ENCODE assay signal across 12 cellular contexts in genomic region chr6:170296746-170297576, GRCh38. TPM values are rescaled to one million over a fixed set of nuclear protein-coding genes. Genes with fewer than 3 reads are reported as not detected.
DNase-seq lines count a peak whose midpoint lies in the region; FAIRE-seq and TF ChIP-seq lines count a peak whose summit lies in the region.
"Had no signal": no experiment of that assay in that cellular context is flagged by ENCODE, and none has a peak within 500 bp of the region (broad histone marks: within the 10 kb centered on the region; RNA-seq: fewer than 3 reads in every experiment).

No MANE protein-coding gene starts in this region.

- no peak overlapping the region for H3K27ac ChIP-seq in hepatocyte
- H3K27ac ChIP-seq in small intestine (ENCODE audit: low read depth in 1 of 2, low read length in 1 of 2), result peak overlapping the region in 1 of 2 donors; percentile 62

- no peak overlapping the region for H2AFZ ChIP-seq in hepatocyte

- H3K9me2 ChIP-seq in hepatocyte (replicated peaks; ENCODE audit: insufficient read depth), result no peaks in the 10 kb centered on the region

- H3K36me3 ChIP-seq in hepatocyte (replicated peaks; ENCODE audit: insufficient read depth, low read depth), result no peaks in the 10 kb centered on the region
- H3K36me3 ChIP-seq in small intestine (ENCODE audit: control insufficient read depth in 2 of 2, insufficient read depth in 2 of 2, low read length in 2 of 2), result no peaks in the 10 kb centered on the region

- H3K79me2 ChIP-seq in hepatocyte, result no peaks in the 10 kb centered on the region

- DNase-seq in NCI-H2081 (lab: John Stamatoyannopoulos, UW) (peak; percentile 14 to 55), NCI-H2081 treated with DMSO at 0.1 percent for 48 hours (lab: John Stamatoyannopoulos, UW) (no peak), NCI-H345 treated with DMSO at 0.1 percent for 48 hours (lab: John Stamatoyannopoulos, UW; ENCODE audit: unreplicated experiment) (peak; percentile 80), hepatocyte (ENCODE audit: low spot score) (no peak), small intestine (peak; percentile 52), SK-N-DZ (ENCODE audit: low spot score) (no peak), foreskin melanocyte (no peak), NCI-H526 treated with DMSO at 0.1 percent for 48 hours (lab: John Stamatoyannopoulos, UW) (no peak)
- DNase-seq: cortex of kidney, NCI-H1436 treated with DMSO at 0.1 percent for 48 hours, SW 1271 had no signal

- 4% methylated on average over 48 of the region's 67 CpGs for WGBS in hepatocyte (ENCODE audit: low lambda C conversion rate, missing lambda C conversion rate)
- WGBS in small intestine, 3 donors, result 5 to 10% (median 7%) methylated on average over 60 to 67 of the region's 67 CpGs

- H3K4me3 ChIP-seq in hepatocyte (no peak overlapping the region), small intestine (ENCODE audit: low read depth in 1 of 2, low read length in 2 of 2) (peak overlapping the region in 1 of 2 donors; percentile 41)

- TF ChIP-seq CTCF in hepatocyte (IDR thresholded peaks at IDR 0.05; ENCODE audit: poor library complexity), result no peak

- peaks cover 79% of the 10 kb centered on the region for H3K27me3 ChIP-seq in hepatocyte
- peaks cover 0 to 37% of the 10 kb centered on the region in 2 donors for H3K27me3 ChIP-seq in small intestine (ENCODE audit: control insufficient read depth in 2 of 2, insufficient read depth in 2 of 2, low read length in 2 of 2)

- H3K4me2 ChIP-seq in hepatocyte, result peak overlapping the region; percentile 100

- H3K9me3 ChIP-seq in hepatocyte (ENCODE audit: low read depth) (no peaks in the 10 kb centered on the region), small intestine (ENCODE audit: control insufficient read depth, low read depth) (no peaks in the 10 kb centered on the region)

- no peaks in the 10 kb centered on the region for H4K20me1 ChIP-seq in hepatocyte (ENCODE audit: insufficient read depth, poor library complexity, severe bottlenecking)

- FAIRE-seq in small intestine (lab: Jason Lieb, UNC), result no peak
- FAIRE-seq: A204.1 had no signal

- peaks cover 32% of the 10 kb centered on the region for H3K4me1 ChIP-seq in hepatocyte (ENCODE audit: insufficient read depth)
- H3K4me1 ChIP-seq in small intestine (ENCODE audit: control insufficient read depth in 2 of 2, insufficient read depth in 1 of 2, low read depth in 1 of 2, low read length in 1 of 2), result peaks cover 0 to 7% of the 10 kb centered on the region in 2 donors

RNA-seq across cellular contexts. Expression of gene DLL1, which starts 6.1 kb away (rescaled TPM):
- total RNA-seq in hepatocyte, result 2.5 and 3.3 TPM in 2 replicates
- polyA plus RNA-seq in hepatocyte, result 3.1 and 3.6 TPM in 2 replicates
- polyA plus RNA-seq in small intestine, result 10 to 100 TPM in 1 of 3 donors, 1 to 10 TPM in 1, under 1 TPM in 1; 0.81 to 16.5 (median 1.8) TPM
- 2.6 and 3.0 TPM in 2 replicates for polyA plus RNA-seq in SK-N-DZ (2014; cell fraction: cytosol; rRNA removed)
- 7.3 and 9.7 TPM in 2 replicates for polyA plus RNA-seq in SK-N-DZ (2014; cell fraction: nucleus; rRNA removed)

RNA-seq across cellular contexts. Expression of gene FAM120B, which starts 9.6 kb away (rescaled TPM):
- total RNA-seq in hepatocyte, result 16.0 and 19.5 TPM in 2 replicates
- polyA plus RNA-seq in hepatocyte (25.0 and 25.8 TPM in 2 replicates), small intestine (10 to 100 TPM in 2 of 3 donors, 1 to 10 TPM in 1; 6.5 to 11.0 (median 10.2) TPM)
- 7.8 and 9.1 TPM in 2 replicates for polyA plus RNA-seq in SK-N-DZ (2014; cell fraction: cytosol; rRNA removed)
- polyA plus RNA-seq in SK-N-DZ (2014; cell fraction: nucleus; rRNA removed), result 13.9 and 18.7 TPM in 2 replicates

Comparison
In these comparisons a context has a peak if more than half of its experiments do, and no peak if none do; other contexts are left out.
1. DNase-seq: peak in NCI-H2081 (2 of 2), NCI-H345 treated with DMSO at 0.1 percent for 48 hours (single experiment) and small intestine (single experiment); none in NCI-H2081 treated with DMSO at 0.1 percent for 48 hours (single experiment), hepatocyte (single experiment), SK-N-DZ (single experiment), foreskin melanocyte (single experiment) and NCI-H526 treated with DMSO at 0.1 percent for 48 hours (single experiment).